1 cellular context compared by ENCODE assay signal in genomic region chr13:66003558-66003957, GRCh38.
TF ChIP-seq lines count a peak whose summit lies in the region.

No MANE protein-coding gene starts in this region.

TF ChIP-seq in HEK293T, 16 proteins besides CTCF, POLR2A, EP300 and RAD21 (continued from another document):
- TF ChIP-seq PKNOX1 (IDR thresholded peaks at IDR 0.05): peak; percentile 57
- no peak for TF ChIP-seq ZNF384 (IDR thresholded peaks at IDR 0.05)
- TF ChIP-seq CTBP1 (IDR thresholded peaks at IDR 0.05; ENCODE audit: borderline replicate concordance): no peak
- no peak for TF ChIP-seq FOXK2 (IDR thresholded peaks at IDR 0.05)
- no peak for TF ChIP-seq L3MBTL2 (conservative IDR thresholded peaks at IDR 0.05)
- no peak for TF ChIP-seq SUZ12 (IDR thresholded peaks at IDR 0.05)
- no peak for TF ChIP-seq FOXA1 (IDR thresholded peaks at IDR 0.05)
- no peak for TF ChIP-seq ARNT (IDR thresholded peaks at IDR 0.05)
- TF ChIP-seq ELF4 (IDR thresholded peaks at IDR 0.05): no peak
- TF ChIP-seq TARDBP (IDR thresholded peaks at IDR 0.05): 0 out of 2 replicates have a peak, but pooled peaks have one; percentile 23
- no peak for TF ChIP-seq SP1 (IDR thresholded peaks at IDR 0.05)
